ENCODE assay signal across 15 cellular contexts in genomic region chr10:4941540-4942330, GRCh38. TPM values are rescaled to one million over a fixed set of nuclear protein-coding genes. Genes with fewer than 3 reads are reported as not detected.
A peak's percentile ranks its signal among the peaks of the same experiment; 100 is the strongest.
DNase-seq lines count a peak whose midpoint lies in the region; ATAC-seq and TF ChIP-seq lines count a peak whose summit lies in the region.
"Had no signal": no experiment of that assay in that cellular context is flagged by ENCODE, and none has a peak within 500 bp of the region (broad histone marks: within the 10 kb centered on the region; RNA-seq: fewer than 3 reads in every experiment).

No MANE protein-coding gene starts in this region.

- H3K27ac ChIP-seq in ascending aorta: peak overlapping the region; percentile 91 to 94
- peak overlapping the region in 9 of 10 donors; percentile 9 to 78 (median 56) for H3K27ac ChIP-seq in heart right ventricle
- H3K27ac ChIP-seq: WERI-Rb-1 had no signal

- intact Hi-C loops in ascending aorta (cut with DNase I) (loop anchor here (2.0 to 5.0 kb wide), 2 partner anchors 39 to 93 kb away; no protein-coding TSS in a partner anchor), heart right ventricle (cut with DNase I) (loop anchor here in 1 of 10 donors (5.0 kb wide), 1 partner anchor 89 kb away; no protein-coding TSS in a partner anchor)

- no peak for DNase-seq in HFFc6
- DNase-seq in ascending aorta (ENCODE audit: low spot score in 2 of 2): no peak
- no peak for DNase-seq in heart right ventricle
- DNase-seq in HK-2 (ENCODE audit: unreplicated experiment): no peak
- DNase-seq in UCSD-AML1 (lab: John Stamatoyannopoulos, UW; ENCODE audit: unreplicated experiment): no peak
- DNase-seq in NCI-H2029 (lab: John Stamatoyannopoulos, UW): no peak
- DNase-seq in middle frontal gyrus (ENCODE audit: extremely low spot score, low spot score): no peak
- DNase-seq: CD8-positive, alpha-beta T cell; dorsolateral prefrontal cortex; KG1; retina; WERI-Rb-1 had no signal

- ATAC-seq in heart right ventricle: peak in 6 of 8 donors; percentile 6 to 70 (median 52)
- ATAC-seq: CD8-positive, alpha-beta T cell; GM12878 had no signal

- WGBS in heart right ventricle, 2 donors: 75 to 89% methylated on average over 5 of the region's 5 CpGs

- H3K36me3 Mint-ChIP-seq in HFFc6 (ENCODE audit: low read depth): no peaks in the 10 kb centered on the region
- H3K36me3 Mint-ChIP-seq: CD8-positive, alpha-beta T cell had no signal

- H3K36me3 ChIP-seq in ascending aorta (no peaks in the 10 kb centered on the region), heart right ventricle (no peaks in the 10 kb centered on the region), skeletal muscle satellite cell (ENCODE audit: insufficient read depth, low read length) (no peaks in the 10 kb centered on the region)
- H3K36me3 ChIP-seq: WERI-Rb-1 had no signal

- TF ChIP-seq CTCF in HFFc6 (IDR thresholded peaks at IDR 0.05) (no peak), ascending aorta (IDR thresholded peaks at IDR 0.05) (no peak), heart right ventricle (IDR thresholded peaks at IDR 0.05) (no peak)

- H3K9me3 ChIP-seq in ascending aorta (no peaks in the 10 kb centered on the region), heart right ventricle (no peaks in the 10 kb centered on the region), skeletal muscle satellite cell (replicated peaks; ENCODE audit: low read length) (no peaks in the 10 kb centered on the region)

- no peak overlapping the region for H3K4me3 Mint-ChIP-seq in HFFc6
- H3K4me3 Mint-ChIP-seq: CD8-positive, alpha-beta T cell had no signal

- H3K4me3 ChIP-seq in ascending aorta: no peak overlapping the region
- H3K4me3 ChIP-seq in heart right ventricle: no peak overlapping the region
- no peak overlapping the region for H3K4me3 ChIP-seq in skeletal muscle satellite cell (ENCODE audit: low read length)
- H3K4me3 ChIP-seq: dorsolateral prefrontal cortex, GM12878 had no signal

- H3K9ac ChIP-seq in skeletal muscle satellite cell (ENCODE audit: low read depth, low read length): peak overlapping the region; percentile 78

- peak overlapping the region; percentile 58 for H3K4me2 ChIP-seq in skeletal muscle satellite cell (ENCODE audit: low read length)

- no peaks in the 10 kb centered on the region for H3K9me3 Mint-ChIP-seq in HFFc6
- H3K9me3 Mint-ChIP-seq: activated T-helper 2 cell treated with anti-CD3 and anti-CD28 coated beads, Interferon-gamma antibody, Interleukin-2, Interleukin-4, amounts not matched to agents 10 μg/mL and 5 μg/mL and 100 μg/mL, durations not matched to agents 14 hours and 24 hours and 36 hours; CD8-positive, alpha-beta T cell had no signal

- H3K4me1 ChIP-seq in ascending aorta (peaks cover 16 to 37% of the 10 kb centered on the region in 2 donors), heart right ventricle (peaks cover 0 to 42% (median 20%) of the 10 kb centered on the region in 9 donors), skeletal muscle satellite cell (ENCODE audit: control insufficient read depth, insufficient read depth, low read length) (peaks cover 59% of the 10 kb centered on the region)

- peaks cover 2% of the 10 kb centered on the region for H3K27me3 Mint-ChIP-seq in HFFc6 (ENCODE audit: insufficient read depth)

- peaks cover 62% of the 10 kb centered on the region for H3K4me1 Mint-ChIP-seq in HFFc6 (ENCODE audit: low read depth)

- H3K27ac Mint-ChIP-seq in HFFc6: peak overlapping the region; percentile 71
- H3K27ac Mint-ChIP-seq: activated T-helper 2 cell treated with anti-CD3 and anti-CD28 coated beads, Interferon-gamma antibody, Interleukin-2, Interleukin-4, amounts not matched to agents 10 μg/mL and 5 μg/mL and 100 μg/mL, durations not matched to agents 14 hours and 24 hours and 36 hours; CD8-positive, alpha-beta T cell had no signal

- H3K27me3 ChIP-seq in ascending aorta (no peaks in the 10 kb centered on the region), heart right ventricle (no peaks in the 10 kb centered on the region), skeletal muscle satellite cell (ENCODE audit: control insufficient read depth, insufficient read depth, low read length) (no peaks in the 10 kb centered on the region)
- H3K27me3 ChIP-seq: dorsolateral prefrontal cortex had no signal

RNA-seq across cellular contexts. Expression of gene AKR1C1, which starts 21.5 kb away (rescaled TPM):
- 1 to 10 TPM; 2.6 to 5.7 (median 4.8) TPM for total RNA-seq in HFFc6 (2021; fragmentation: NEBNext Ultra II Directional; extraction: Animal tissue kit (Norgen Biotek cat#: 25700))
- 18.4 TPM for total RNA-seq in ascending aorta
- 10 to 100 TPM in 8 of 10 donors, 1 to 10 TPM in 2; 6.6 to 35.2 (median 13.4) TPM for total RNA-seq in heart right ventricle
- 100 to 1,000 TPM in 1 of 2 donors, 10 to 100 TPM in 1; 23.7 to 131 TPM for polyA plus RNA-seq in heart right ventricle
- 206 and 221 TPM in 2 replicates for total RNA-seq in skeletal muscle satellite cell (2012; rRNA removed)
